ENCODE assay signal across 1 cellular context in the genomic region with DNA sequence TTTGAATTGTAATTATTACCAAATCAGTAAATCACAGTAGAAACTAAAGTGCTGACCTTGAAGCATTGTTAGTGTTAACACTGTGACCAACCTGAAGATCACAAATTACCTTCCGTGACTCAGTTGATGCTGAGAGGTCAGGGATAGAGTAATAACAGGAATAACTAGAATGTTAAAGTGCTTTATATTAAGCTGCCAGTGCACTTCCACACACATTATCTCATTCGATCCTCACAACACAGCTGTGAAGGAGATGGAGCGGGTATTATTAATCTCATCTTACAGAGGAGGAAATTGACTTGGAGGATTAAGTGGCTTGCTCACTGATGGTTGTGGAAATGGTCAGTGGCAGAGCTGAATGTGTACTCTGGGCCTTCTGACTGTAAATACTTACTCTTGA.
TF ChIP-seq lines count a peak whose summit lies in the region.

No MANE protein-coding gene starts in this region.

TF ChIP-seq in HepG2, 621 proteins besides CTCF, POLR2A, EP300 and RAD21 (continued from another document):
- TF ChIP-seq, protein P1, sequence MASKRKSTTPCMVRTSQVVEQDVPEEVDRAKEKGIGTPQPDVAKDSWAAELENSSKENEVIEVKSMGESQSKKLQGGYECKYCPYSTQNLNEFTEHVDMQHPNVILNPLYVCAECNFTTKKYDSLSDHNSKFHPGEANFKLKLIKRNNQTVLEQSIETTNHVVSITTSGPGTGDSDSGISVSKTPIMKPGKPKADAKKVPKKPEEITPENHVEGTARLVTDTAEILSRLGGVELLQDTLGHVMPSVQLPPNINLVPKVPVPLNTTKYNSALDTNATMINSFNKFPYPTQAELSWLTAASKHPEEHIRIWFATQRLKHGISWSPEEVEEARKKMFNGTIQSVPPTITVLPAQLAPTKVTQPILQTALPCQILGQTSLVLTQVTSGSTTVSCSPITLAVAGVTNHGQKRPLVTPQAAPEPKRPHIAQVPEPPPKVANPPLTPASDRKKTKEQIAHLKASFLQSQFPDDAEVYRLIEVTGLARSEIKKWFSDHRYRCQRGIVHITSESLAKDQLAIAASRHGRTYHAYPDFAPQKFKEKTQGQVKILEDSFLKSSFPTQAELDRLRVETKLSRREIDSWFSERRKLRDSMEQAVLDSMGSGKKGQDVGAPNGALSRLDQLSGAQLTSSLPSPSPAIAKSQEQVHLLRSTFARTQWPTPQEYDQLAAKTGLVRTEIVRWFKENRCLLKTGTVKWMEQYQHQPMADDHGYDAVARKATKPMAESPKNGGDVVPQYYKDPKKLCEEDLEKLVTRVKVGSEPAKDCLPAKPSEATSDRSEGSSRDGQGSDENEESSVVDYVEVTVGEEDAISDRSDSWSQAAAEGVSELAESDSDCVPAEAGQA (IDR thresholded peaks at IDR 0.05; ENCODE audit: low read depth), result no peak
- TF ChIP-seq, protein P1 (CRISPR knock-in tag; IDR thresholded peaks at IDR 0.05; ENCODE audit: borderline replicate concordance), result no peak
- TF ChIP-seq ZNF331 (CRISPR knock-in tag; IDR thresholded peaks at IDR 0.05), result no peak
